ENCODE assay signal across 1 cellular context in the genomic region with DNA sequence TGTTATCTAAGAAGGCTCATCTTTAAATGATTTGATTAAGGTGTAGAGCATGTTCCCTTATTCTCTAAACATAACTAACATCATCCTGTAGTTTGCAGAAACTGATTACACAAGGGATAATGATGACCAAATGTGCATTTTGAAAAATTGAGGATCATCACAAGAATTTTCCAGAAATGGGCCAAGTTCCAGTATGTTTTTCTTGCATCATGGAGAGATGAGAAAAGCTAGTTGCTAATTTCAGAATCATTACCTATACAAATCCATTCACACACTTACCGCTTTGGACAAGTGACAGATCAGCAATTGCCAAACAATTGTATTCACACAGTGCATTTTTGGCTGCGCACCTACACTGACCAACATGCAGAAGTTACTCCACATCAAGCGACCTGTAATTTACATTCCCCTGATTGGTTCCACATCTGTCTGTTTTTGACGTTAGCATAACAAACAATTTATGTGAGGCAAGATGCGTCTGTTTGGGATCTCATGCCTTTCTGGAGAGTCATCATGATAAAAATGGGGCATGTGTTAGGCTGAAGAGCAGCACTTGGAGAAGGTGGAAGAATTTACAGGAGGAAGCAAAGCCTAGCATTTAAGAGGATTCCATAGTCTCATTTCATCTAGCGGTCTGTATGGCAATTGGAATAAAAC.
TF ChIP-seq lines count a peak whose summit lies in the region.

No MANE protein-coding gene starts in this region.

TF ChIP-seq in HEK293, 187 proteins besides CTCF, POLR2A, EP300 and RAD21 (continued from another document):
- TF ChIP-seq, protein P1, sequence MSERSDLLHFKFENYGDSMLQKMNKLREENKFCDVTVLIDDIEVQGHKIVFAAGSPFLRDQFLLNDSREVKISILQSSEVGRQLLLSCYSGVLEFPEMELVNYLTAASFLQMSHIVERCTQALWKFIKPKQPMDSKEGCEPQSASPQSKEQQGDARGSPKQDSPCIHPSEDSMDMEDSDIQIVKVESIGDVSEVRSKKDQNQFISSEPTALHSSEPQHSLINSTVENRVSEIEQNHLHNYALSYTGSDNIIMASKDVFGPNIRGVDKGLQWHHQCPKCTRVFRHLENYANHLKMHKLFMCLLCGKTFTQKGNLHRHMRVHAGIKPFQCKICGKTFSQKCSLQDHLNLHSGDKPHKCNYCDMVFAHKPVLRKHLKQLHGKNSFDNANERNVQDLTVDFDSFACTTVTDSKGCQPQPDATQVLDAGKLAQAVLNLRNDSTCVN (tag by site-specific recombination; optimal IDR thresholded peaks at IDR 0.05), result no peak
- TF ChIP-seq, protein P2, sequence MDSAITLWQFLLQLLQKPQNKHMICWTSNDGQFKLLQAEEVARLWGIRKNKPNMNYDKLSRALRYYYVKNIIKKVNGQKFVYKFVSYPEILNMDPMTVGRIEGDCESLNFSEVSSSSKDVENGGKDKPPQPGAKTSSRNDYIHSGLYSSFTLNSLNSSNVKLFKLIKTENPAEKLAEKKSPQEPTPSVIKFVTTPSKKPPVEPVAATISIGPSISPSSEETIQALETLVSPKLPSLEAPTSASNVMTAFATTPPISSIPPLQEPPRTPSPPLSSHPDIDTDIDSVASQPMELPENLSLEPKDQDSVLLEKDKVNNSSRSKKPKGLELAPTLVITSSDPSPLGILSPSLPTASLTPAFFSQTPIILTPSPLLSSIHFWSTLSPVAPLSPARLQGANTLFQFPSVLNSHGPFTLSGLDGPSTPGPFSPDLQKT (IDR thresholded peaks at IDR 0.05; ENCODE audit: borderline replicate concordance, low read depth, low read length), result no peak
